ENCODE assay signal across 24 cellular contexts in genomic region chr15:45684533-45684932, GRCh38.
"Had no signal": no experiment of that assay in that cellular context is flagged by ENCODE, and none has a peak within 500 bp of the region (broad histone marks: within the 10 kb centered on the region; RNA-seq: fewer than 3 reads in every experiment).

No MANE protein-coding gene starts in this region.

- H3K4me3 ChIP-seq: coronary artery, dorsolateral prefrontal cortex had no signal

- H3K36me3 ChIP-seq: brain microvascular endothelial cell had no signal

- DNase-seq: activated CD4-positive, alpha-beta memory T cell treated with anti-CD3 and anti-CD28 coated beads, Interleukin-2, amount 10 ng/mL, durations not matched to agents 7 days and 5 days; activated CD4-positive, alpha-beta T cell treated with anti-CD3 and anti-CD28 coated beads for 1 hour; activated CD4-positive, alpha-beta T cell treated with anti-CD3 and anti-CD28 coated beads for 4 hours; activated CD4-positive, alpha-beta T cell treated with anti-CD3 and anti-CD28 coated beads, Interleukin-2, amount 10 ng/mL, durations not matched to agents 7 days and 5 days; activated CD4-positive, alpha-beta T cell treated with anti-CD3 and anti-CD28 coated beads, Interleukin-2, amount 50 U/mL, for 4 hours; activated CD8-positive, alpha-beta memory T cell treated with anti-CD3 and anti-CD28 coated beads, Interleukin-2, amount 50 U/mL, for 48 hours; activated effector memory CD4-positive, alpha-beta T cell treated with Interleukin-2 at 50 U/mL for 16 hours; activated gamma-delta T cell treated with Interleukin-2 at 50 U/mL for 16 hours; activated naive CD4-positive, alpha-beta T cell treated with anti-CD3 and anti-CD28 coated beads, Interleukin-2, amount 50 U/mL, for 16 hours; activated naive CD4-positive, alpha-beta T cell treated with Interleukin-2 at 50 U/mL for 16 hours; activated T-cell treated with anti-CD3 and anti-CD28 coated beads, Interleukin-2, amount 50 U/mL, for 4 hours; amniotic stem cell; anterior cingulate cortex; brain microvascular endothelial cell; dorsolateral prefrontal cortex; effector memory CD4-positive, alpha-beta T cell; endodermal cell; foreskin fibroblast; head of caudate nucleus; T-cell; T1000 had no signal

- ATAC-seq: activated T-cell treated with anti-CD3 and anti-CD28 coated beads, Interleukin-2, amount 50 U/mL, for 4 hours; esophagus mucosa; T-cell; WTC11 had no signal

- H3K27ac ChIP-seq: brain microvascular endothelial cell, coronary artery, dorsolateral prefrontal cortex had no signal

- H3K27me3 ChIP-seq: brain microvascular endothelial cell, dorsolateral prefrontal cortex had no signal
